Comparison of ENCODE assay signal across 1 cellular context in the genomic region with DNA sequence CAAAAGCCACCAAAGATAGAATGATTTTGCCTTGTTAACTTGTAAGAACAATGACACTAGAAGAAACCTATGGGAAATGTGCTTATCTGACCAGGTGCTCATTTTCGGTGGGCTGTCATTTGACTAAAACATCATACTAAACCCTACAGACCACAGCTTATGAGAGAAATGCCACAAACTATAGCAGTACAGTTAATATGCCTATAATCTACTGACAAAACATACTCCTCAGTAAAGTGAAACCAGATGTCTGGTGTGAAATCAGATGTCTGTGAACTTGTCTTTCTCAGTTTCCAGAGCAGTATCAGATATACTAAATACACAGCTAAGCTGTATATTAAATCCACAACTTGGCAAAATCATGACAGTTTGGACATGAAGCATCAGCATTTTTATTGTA.
TF ChIP-seq lines count a peak whose summit lies in the region.

No MANE protein-coding gene starts in this region.

TF ChIP-seq in HepG2, 621 proteins besides CTCF, POLR2A, EP300 and RAD21:
- TF ChIP-seq HOXA7 (CRISPR knock-in tag; IDR thresholded peaks at IDR 0.05) (no peak), TCF7 (IDR thresholded peaks at IDR 0.05; ENCODE audit: low read depth) (no peak), ZNF629 (CRISPR knock-in tag; conservative IDR thresholded peaks at IDR 0.05) (no peak), KDM6A (CRISPR knock-in tag; IDR thresholded peaks at IDR 0.05; ENCODE audit: low read depth) (no peak), PHB2 (IDR thresholded peaks at IDR 0.05; ENCODE audit: partially characterized antibody) (no peak), KDM2A (CRISPR knock-in tag; IDR thresholded peaks at IDR 0.05; ENCODE audit: borderline replicate concordance, low read depth) (no peak), ZNF224 (CRISPR knock-in tag; IDR thresholded peaks at IDR 0.05) (no peak), U2AF1 (optimal IDR thresholded peaks at IDR 0.05; ENCODE audit: low read depth, low read length) (no peak), ELF3 (CRISPR knock-in tag; IDR thresholded peaks at IDR 0.05) (no peak), GFI1 (CRISPR knock-in tag; IDR thresholded peaks at IDR 0.05; ENCODE audit: borderline replicate concordance) (no peak), HMG20B (CRISPR knock-in tag; conservative IDR thresholded peaks at IDR 0.05) (no peak), MED13 (CRISPR knock-in tag; IDR thresholded peaks at IDR 0.05) (no peak)
- TF ChIP-seq, protein P1, sequence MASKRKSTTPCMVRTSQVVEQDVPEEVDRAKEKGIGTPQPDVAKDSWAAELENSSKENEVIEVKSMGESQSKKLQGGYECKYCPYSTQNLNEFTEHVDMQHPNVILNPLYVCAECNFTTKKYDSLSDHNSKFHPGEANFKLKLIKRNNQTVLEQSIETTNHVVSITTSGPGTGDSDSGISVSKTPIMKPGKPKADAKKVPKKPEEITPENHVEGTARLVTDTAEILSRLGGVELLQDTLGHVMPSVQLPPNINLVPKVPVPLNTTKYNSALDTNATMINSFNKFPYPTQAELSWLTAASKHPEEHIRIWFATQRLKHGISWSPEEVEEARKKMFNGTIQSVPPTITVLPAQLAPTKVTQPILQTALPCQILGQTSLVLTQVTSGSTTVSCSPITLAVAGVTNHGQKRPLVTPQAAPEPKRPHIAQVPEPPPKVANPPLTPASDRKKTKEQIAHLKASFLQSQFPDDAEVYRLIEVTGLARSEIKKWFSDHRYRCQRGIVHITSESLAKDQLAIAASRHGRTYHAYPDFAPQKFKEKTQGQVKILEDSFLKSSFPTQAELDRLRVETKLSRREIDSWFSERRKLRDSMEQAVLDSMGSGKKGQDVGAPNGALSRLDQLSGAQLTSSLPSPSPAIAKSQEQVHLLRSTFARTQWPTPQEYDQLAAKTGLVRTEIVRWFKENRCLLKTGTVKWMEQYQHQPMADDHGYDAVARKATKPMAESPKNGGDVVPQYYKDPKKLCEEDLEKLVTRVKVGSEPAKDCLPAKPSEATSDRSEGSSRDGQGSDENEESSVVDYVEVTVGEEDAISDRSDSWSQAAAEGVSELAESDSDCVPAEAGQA (IDR thresholded peaks at IDR 0.05; ENCODE audit: low read depth), result no peak
- TF ChIP-seq, protein P1 (CRISPR knock-in tag; IDR thresholded peaks at IDR 0.05; ENCODE audit: borderline replicate concordance), result no peak
- TF ChIP-seq, protein P2, sequence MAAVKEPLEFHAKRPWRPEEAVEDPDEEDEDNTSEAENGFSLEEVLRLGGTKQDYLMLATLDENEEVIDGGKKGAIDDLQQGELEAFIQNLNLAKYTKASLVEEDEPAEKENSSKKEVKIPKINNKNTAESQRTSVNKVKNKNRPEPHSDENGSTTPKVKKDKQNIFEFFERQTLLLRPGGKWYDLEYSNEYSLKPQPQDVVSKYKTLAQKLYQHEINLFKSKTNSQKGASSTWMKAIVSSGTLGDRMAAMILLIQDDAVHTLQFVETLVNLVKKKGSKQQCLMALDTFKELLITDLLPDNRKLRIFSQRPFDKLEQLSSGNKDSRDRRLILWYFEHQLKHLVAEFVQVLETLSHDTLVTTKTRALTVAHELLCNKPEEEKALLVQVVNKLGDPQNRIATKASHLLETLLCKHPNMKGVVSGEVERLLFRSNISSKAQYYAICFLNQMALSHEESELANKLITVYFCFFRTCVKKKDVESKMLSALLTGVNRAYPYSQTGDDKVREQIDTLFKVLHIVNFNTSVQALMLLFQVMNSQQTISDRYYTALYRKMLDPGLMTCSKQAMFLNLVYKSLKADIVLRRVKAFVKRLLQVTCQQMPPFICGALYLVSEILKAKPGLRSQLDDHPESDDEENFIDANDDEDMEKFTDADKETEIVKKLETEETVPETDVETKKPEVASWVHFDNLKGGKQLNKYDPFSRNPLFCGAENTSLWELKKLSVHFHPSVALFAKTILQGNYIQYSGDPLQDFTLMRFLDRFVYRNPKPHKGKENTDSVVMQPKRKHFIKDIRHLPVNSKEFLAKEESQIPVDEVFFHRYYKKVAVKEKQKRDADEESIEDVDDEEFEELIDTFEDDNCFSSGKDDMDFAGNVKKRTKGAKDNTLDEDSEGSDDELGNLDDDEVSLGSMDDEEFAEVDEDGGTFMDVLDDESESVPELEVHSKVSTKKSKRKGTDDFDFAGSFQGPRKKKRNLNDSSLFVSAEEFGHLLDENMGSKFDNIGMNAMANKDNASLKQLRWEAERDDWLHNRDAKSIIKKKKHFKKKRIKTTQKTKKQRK (IDR thresholded peaks at IDR 0.05; ENCODE audit: low read length), result no peak
